4 cellular contexts compared by ENCODE assay signal in the genomic region with DNA sequence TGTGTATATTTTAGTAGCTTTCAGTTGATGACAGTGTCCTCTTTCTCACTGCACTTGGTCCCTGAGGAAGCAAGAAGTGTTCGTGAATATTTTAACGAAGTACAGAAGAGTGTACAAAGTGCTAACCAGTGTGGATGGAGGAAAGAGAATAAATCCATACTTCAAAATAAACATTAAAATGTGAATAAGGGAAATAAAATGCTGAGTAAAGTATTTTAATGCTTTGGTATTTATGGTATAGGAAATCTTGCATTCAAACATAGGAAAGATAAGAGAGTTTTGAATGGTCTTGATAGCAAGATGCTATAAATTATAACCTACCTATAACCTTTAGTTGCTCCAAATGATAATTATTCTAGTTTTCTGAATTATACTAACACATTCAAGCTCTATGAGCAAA.
TF ChIP-seq lines count a peak whose summit lies in the region.

No MANE protein-coding gene starts in this region.

TF ChIP-seq in HepG2, 621 proteins besides CTCF, POLR2A, EP300 and RAD21:
- TF ChIP-seq MAFK (conservative IDR thresholded peaks at IDR 0.05 in 1 of 2, IDR thresholded peaks at IDR 0.05 in 1 of 2; ENCODE audit: low read length in 2 of 2) (peak; percentile 37 to 76; a peak in 3 of 4 replicates), SAP130 (CRISPR knock-in tag; IDR thresholded peaks at IDR 0.05; ENCODE audit: low read depth) (no peak), REPIN1 (CRISPR knock-in tag; IDR thresholded peaks at IDR 0.05; ENCODE audit: borderline replicate concordance, low read depth) (no peak), MAFF (IDR thresholded peaks at IDR 0.05; ENCODE audit: low read depth, low read length) (peak; percentile 70), MIER2 (CRISPR knock-in tag; IDR thresholded peaks at IDR 0.05) (no peak), CC2D1A (CRISPR knock-in tag; IDR thresholded peaks at IDR 0.05) (no peak), ELF1 (CRISPR knock-in tag; IDR thresholded peaks at IDR 0.05) (no peak)
- TF ChIP-seq, protein P1, sequence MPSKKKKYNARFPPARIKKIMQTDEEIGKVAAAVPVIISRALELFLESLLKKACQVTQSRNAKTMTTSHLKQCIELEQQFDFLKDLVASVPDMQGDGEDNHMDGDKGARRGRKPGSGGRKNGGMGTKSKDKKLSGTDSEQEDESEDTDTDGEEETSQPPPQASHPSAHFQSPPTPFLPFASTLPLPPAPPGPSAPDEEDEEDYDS (CRISPR knock-in tag; IDR thresholded peaks at IDR 0.05) = no peak
- TF ChIP-seq, protein P2, sequence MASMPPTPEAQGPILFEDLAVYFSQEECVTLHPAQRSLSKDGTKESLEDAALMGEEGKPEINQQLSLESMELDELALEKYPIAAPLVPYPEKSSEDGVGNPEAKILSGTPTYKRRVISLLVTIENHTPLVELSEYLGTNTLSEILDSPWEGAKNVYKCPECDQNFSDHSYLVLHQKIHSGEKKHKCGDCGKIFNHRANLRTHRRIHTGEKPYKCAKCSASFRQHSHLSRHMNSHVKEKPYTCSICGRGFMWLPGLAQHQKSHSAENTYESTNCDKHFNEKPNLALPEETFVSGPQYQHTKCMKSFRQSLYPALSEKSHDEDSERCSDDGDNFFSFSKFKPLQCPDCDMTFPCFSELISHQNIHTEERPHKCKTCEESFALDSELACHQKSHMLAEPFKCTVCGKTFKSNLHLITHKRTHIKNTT (CRISPR knock-in tag; IDR thresholded peaks at IDR 0.05) = no peak
TF ChIP-seq in HepG2: peak in this region for 2.

TF ChIP-seq in A549, 52 proteins besides CTCF, POLR2A, EP300 and RAD21:
- TF ChIP-seq HOXB5 (CRISPR knock-in tag; IDR thresholded peaks at IDR 0.05) (no peak), MAFK (IDR thresholded peaks at IDR 0.05; ENCODE audit: partially characterized antibody) (peak; percentile 37), ZC3H11A (IDR thresholded peaks at IDR 0.05) (no peak), NR3C1 (IDR thresholded peaks at IDR 0.05) (no peak), HEYL (CRISPR knock-in tag; IDR thresholded peaks at IDR 0.05) (no peak)
- TF ChIP-seq, protein P3, sequence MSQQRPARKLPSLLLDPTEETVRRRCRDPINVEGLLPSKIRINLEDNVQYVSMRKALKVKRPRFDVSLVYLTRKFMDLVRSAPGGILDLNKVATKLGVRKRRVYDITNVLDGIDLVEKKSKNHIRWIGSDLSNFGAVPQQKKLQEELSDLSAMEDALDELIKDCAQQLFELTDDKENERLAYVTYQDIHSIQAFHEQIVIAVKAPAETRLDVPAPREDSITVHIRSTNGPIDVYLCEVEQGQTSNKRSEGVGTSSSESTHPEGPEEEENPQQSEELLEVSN (IDR thresholded peaks at IDR 0.05; ENCODE audit: borderline replicate concordance, low read depth) = no peak

TF ChIP-seq in IMR-90, 13 proteins besides CTCF, POLR2A, EP300 and RAD21:
- peak; percentile 54 for TF ChIP-seq MAFK (IDR thresholded peaks at IDR 0.05; ENCODE audit: low read depth, low read length)
- no peak for TF ChIP-seq CHD1 (IDR thresholded peaks at IDR 0.05; ENCODE audit: low read depth, low read length)

TF ChIP-seq in K562, 482 proteins besides CTCF, POLR2A, EP300 and RAD21:
- peak; percentile 21; the same call in 1 of the 2 replicates for TF ChIP-seq ZNF316 (IDR thresholded peaks at IDR 0.05)
- TF ChIP-seq ZNF217 (CRISPR knock-in tag; IDR thresholded peaks at IDR 0.05) = no peak
